8 cellular contexts compared by ENCODE assay signal in the genomic region with DNA sequence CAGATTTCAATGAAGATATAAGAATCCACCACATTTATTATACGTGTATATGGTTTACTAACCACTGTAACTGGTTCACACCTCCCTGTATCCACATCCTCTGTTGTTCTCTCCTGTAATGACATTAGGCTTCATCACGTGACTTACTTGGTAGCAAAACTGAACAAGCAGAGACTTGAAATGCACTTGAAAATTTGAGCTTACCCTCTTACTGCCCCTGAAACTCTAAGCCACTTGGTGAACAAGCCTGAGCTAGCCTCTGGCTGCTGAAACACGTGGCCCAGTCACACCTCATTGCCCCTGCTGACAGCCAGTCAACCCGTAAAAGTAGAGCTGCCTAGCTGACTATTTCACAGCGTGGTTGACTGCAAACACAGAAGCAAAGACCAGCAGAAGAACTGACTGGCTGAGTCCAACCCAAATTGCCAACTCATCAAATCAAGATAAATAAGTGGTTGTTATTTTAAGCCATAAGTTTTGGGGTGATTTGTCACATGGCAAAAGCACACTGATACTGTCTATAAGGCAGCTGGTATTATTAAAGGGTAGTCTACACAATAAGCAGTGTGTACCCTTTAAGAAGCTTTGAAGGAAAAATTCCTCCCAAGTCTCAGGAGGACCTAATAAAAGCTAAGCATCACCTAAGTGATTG.
A peak's percentile ranks its signal among the peaks of the same experiment; 100 is the strongest.
DNase-seq lines count a peak whose midpoint lies in the region; ATAC-seq, FAIRE-seq and TF ChIP-seq lines count a peak whose summit lies in the region.

No MANE protein-coding gene starts in this region.

- DNase-seq in GM12892 (ENCODE audit: insufficient read length) (peak; percentile 36), HT1080 (ENCODE audit: low read depth) (peak; percentile 1), ureter (ENCODE audit: low spot score) (peak; percentile 68), NCI-H2227 (lab: John Stamatoyannopoulos, UW; ENCODE audit: unreplicated experiment) (no peak), UCSD-AML1 (lab: John Stamatoyannopoulos, UW; ENCODE audit: unreplicated experiment) (no peak), MM.1S (no peak)

- no peak for TF ChIP-seq CTCF in MM.1S (IDR thresholded peaks at IDR 0.05; ENCODE audit: low read length)

- no peaks in the 10 kb centered on the region for H3K4me1 ChIP-seq in MM.1S (ENCODE audit: low read length)

- H3K4me3 Mint-ChIP-seq in T-helper 1 cell treated with Interleukin-12 subunit alpha and Interleukin-12 subunit beta and Interleukin-4 antibody, amounts not matched to agents 30 μg/mL and 1 μg/mL, for 36 hours, result no peak overlapping the region

- peak; percentile 98 for FAIRE-seq in GM12892 (lab: Jason Lieb, UNC)

- no peak overlapping the region for H3K4me3 ChIP-seq in MM.1S (ENCODE audit: low read length)

- H3K27me3 ChIP-seq in MM.1S (replicated peaks; ENCODE audit: insufficient read depth, low read length), result no peaks in the 10 kb centered on the region

- H3K36me3 Mint-ChIP-seq in T-helper 1 cell treated with Interleukin-12 subunit alpha and Interleukin-12 subunit beta and Interleukin-4 antibody, amounts not matched to agents 30 μg/mL and 1 μg/mL, for 36 hours (ENCODE audit: low read depth), result peaks cover 6% of the 10 kb centered on the region

- no peak overlapping the region for H2AFZ ChIP-seq in MM.1S (ENCODE audit: low read length)

- no peaks in the 10 kb centered on the region for H4K20me1 ChIP-seq in MM.1S (ENCODE audit: insufficient read depth, low read length)

- no peak overlapping the region for H3K9ac ChIP-seq in MM.1S (ENCODE audit: low read length)

- H3K4me2 ChIP-seq in MM.1S (ENCODE audit: low read depth, low read length), result no peak overlapping the region

- H3F3A ChIP-seq in MM.1S (ENCODE audit: insufficient read depth, low read length), result no peaks in the 10 kb centered on the region

- no peaks in the 10 kb centered on the region for H3K9me3 ChIP-seq in MM.1S (replicated peaks; ENCODE audit: insufficient read depth, low read length)

- no peaks in the 10 kb centered on the region for H3K79me2 ChIP-seq in MM.1S (ENCODE audit: low read length)

- H3K9me3 Mint-ChIP-seq in T-helper 1 cell treated with Interleukin-12 subunit alpha and Interleukin-12 subunit beta and Interleukin-4 antibody, amounts not matched to agents 30 μg/mL and 1 μg/mL, for 36 hours, result no peaks in the 10 kb centered on the region

- no peak overlapping the region for H3K27ac ChIP-seq in MM.1S (ENCODE audit: low read length)

- no peaks in the 10 kb centered on the region for H3K36me3 ChIP-seq in MM.1S (replicated peaks; ENCODE audit: insufficient read depth, low read length)

- H3K4me1 Mint-ChIP-seq in T-helper 1 cell treated with Interleukin-12 subunit alpha and Interleukin-12 subunit beta and Interleukin-4 antibody, amounts not matched to agents 30 μg/mL and 1 μg/mL, for 36 hours (ENCODE audit: low read depth), result peaks cover 8% of the 10 kb centered on the region

- no peak for TF ChIP-seq POLR2A in GM12892 (IDR thresholded peaks at IDR 0.05; ENCODE audit: low read depth, low read length)

- H3K9me2 ChIP-seq in MM.1S (replicated peaks; ENCODE audit: insufficient read depth, low read length), result no peaks in the 10 kb centered on the region

- H3K27ac Mint-ChIP-seq in T-helper 1 cell treated with Interleukin-12 subunit alpha and Interleukin-12 subunit beta and Interleukin-4 antibody, amounts not matched to agents 30 μg/mL and 1 μg/mL, for 36 hours, result peak overlapping the region; percentile 24

- ATAC-seq in GM21576 (IDR thresholded peaks at IDR 0.05; ENCODE audit: unreplicated experiment), result peak; percentile 98

- H3K27me3 Mint-ChIP-seq in T-helper 1 cell treated with Interleukin-12 subunit alpha and Interleukin-12 subunit beta and Interleukin-4 antibody, amounts not matched to agents 30 μg/mL and 1 μg/mL, for 36 hours (ENCODE audit: low read depth), result no peaks in the 10 kb centered on the region

Comparison
In these comparisons a context has a peak if more than half of its experiments do, and no peak if none do; other contexts are left out.
1. DNase-seq: peak in GM12892 (single experiment), HT1080 (single experiment) and ureter (single experiment); none in NCI-H2227 (single experiment), UCSD-AML1 (single experiment) and MM.1S (single experiment).